In genomic region chr17:44707755-44708400, GRCh38 we compare ENCODE assay signal across 1 cellular context.
A peak's percentile ranks its signal among the peaks of the same experiment; 100 is the strongest.
TF ChIP-seq lines count a peak whose summit lies in the region.

No MANE protein-coding gene starts in this region.

TF ChIP-seq in K562, 482 proteins besides CTCF, POLR2A, EP300 and RAD21 (continued from another document and continues in another):
- TF ChIP-seq, protein P1, sequence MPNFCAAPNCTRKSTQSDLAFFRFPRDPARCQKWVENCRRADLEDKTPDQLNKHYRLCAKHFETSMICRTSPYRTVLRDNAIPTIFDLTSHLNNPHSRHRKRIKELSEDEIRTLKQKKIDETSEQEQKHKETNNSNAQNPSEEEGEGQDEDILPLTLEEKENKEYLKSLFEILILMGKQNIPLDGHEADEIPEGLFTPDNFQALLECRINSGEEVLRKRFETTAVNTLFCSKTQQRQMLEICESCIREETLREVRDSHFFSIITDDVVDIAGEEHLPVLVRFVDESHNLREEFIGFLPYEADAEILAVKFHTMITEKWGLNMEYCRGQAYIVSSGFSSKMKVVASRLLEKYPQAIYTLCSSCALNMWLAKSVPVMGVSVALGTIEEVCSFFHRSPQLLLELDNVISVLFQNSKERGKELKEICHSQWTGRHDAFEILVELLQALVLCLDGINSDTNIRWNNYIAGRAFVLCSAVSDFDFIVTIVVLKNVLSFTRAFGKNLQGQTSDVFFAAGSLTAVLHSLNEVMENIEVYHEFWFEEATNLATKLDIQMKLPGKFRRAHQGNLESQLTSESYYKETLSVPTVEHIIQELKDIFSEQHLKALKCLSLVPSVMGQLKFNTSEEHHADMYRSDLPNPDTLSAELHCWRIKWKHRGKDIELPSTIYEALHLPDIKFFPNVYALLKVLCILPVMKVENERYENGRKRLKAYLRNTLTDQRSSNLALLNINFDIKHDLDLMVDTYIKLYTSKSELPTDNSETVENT (CRISPR knock-in tag; IDR thresholded peaks at IDR 0.05), result no peak
- TF ChIP-seq ZFPM2 (CRISPR knock-in tag; IDR thresholded peaks at IDR 0.05) (no peak), XRCC3 (IDR thresholded peaks at IDR 0.05) (no peak), TFAP4 (CRISPR knock-in tag; IDR thresholded peaks at IDR 0.05; ENCODE audit: borderline replicate concordance) (no peak), ZNF41 (CRISPR knock-in tag; conservative IDR thresholded peaks at IDR 0.05) (no peak), SNRNP70 (optimal IDR thresholded peaks at IDR 0.05; ENCODE audit: low read depth, low read length) (no peak), SMARCA4 (IDR thresholded peaks at IDR 0.05) (peak; percentile 33), MBD2 (IDR thresholded peaks at IDR 0.05; ENCODE audit: borderline replicate concordance, low read depth) (no peak), KDM5B (IDR thresholded peaks at IDR 0.05; ENCODE audit: insufficient replicate concordance, low read depth, low read length) (no peak), ZNF639 (CRISPR knock-in tag; conservative IDR thresholded peaks at IDR 0.05 in 1 of 2, IDR thresholded peaks at IDR 0.05 in 1 of 2) (no peak), ETV6 (IDR thresholded peaks at IDR 0.05; ENCODE audit: borderline replicate concordance in 1 of 2, low read depth in 2 of 2, low read length in 1 of 2) (no peak), ETV6 (CRISPR knock-in tag; IDR thresholded peaks at IDR 0.05; ENCODE audit: borderline replicate concordance) (no peak), HDAC2 (IDR thresholded peaks at IDR 0.05) (0 out of 2 replicates have a peak, but pooled peaks have one; percentile 12), KLF6 (CRISPR knock-in tag; IDR thresholded peaks at IDR 0.05; ENCODE audit: borderline replicate concordance) (no peak), CLOCK (CRISPR knock-in tag; IDR thresholded peaks at IDR 0.05; ENCODE audit: borderline replicate concordance) (no peak), BRF2 (IDR thresholded peaks at IDR 0.05; ENCODE audit: borderline replicate concordance, insufficient read depth, insufficient read length) (no peak), NFE2 (IDR thresholded peaks at IDR 0.05; ENCODE audit: low read depth) (peak; percentile 93), NEUROD1 (IDR thresholded peaks at IDR 0.05; ENCODE audit: borderline replicate concordance, low read depth, low read length, partially characterized antibody) (no peak), NUFIP1 (IDR thresholded peaks at IDR 0.05; ENCODE audit: partially characterized antibody) (no peak), SMARCE1 (IDR thresholded peaks at IDR 0.05) (peak; percentile 37; the same call in 1 of the 2 replicates), HLTF (IDR thresholded peaks at IDR 0.05) (0 out of 2 replicates have a peak, but pooled peaks have one; percentile 22), BACH1 (tag; IDR thresholded peaks at IDR 0.05) (peak; percentile 94), ZNF644 (tag; IDR thresholded peaks at IDR 0.05; ENCODE audit: low read depth) (no peak), MYBL2 (IDR thresholded peaks at IDR 0.05; ENCODE audit: low read depth) (no peak), MYBL2 (CRISPR knock-in tag; IDR thresholded peaks at IDR 0.05; ENCODE audit: borderline replicate concordance) (no peak), CCAR2 (IDR thresholded peaks at IDR 0.05; ENCODE audit: low read depth, low read length) (no peak), U2AF2 (optimal IDR thresholded peaks at IDR 0.05; ENCODE audit: low read depth, low read length) (no peak), RBM17 (IDR thresholded peaks at IDR 0.05; ENCODE audit: borderline replicate concordance, low read depth, low read length) (no peak), OTX1 (CRISPR knock-in tag; IDR thresholded peaks at IDR 0.05) (no peak), EWSR1 (IDR thresholded peaks at IDR 0.05; ENCODE audit: borderline replicate concordance, low read depth, partially characterized antibody) (no peak), MAFF (IDR thresholded peaks at IDR 0.05; ENCODE audit: low read length) (peak; percentile 89), ZC3H8 (IDR thresholded peaks at IDR 0.05) (no peak), MED1 (CRISPR knock-in tag; IDR thresholded peaks at IDR 0.05; ENCODE audit: borderline replicate concordance) (no peak), NCOA1 (IDR thresholded peaks at IDR 0.05; ENCODE audit: low read depth) (no peak), THRAP3 (IDR thresholded peaks at IDR 0.05; ENCODE audit: borderline replicate concordance) (peak; percentile 68; the same call in 1 of the 2 replicates), ZBTB1 (CRISPR knock-in tag; IDR thresholded peaks at IDR 0.05; ENCODE audit: borderline replicate concordance, low read depth) (no peak), ZNF592 (IDR thresholded peaks at IDR 0.05) (peak; percentile 53; the same call in 1 of the 2 replicates), PRPF4 (IDR thresholded peaks at IDR 0.05; ENCODE audit: insufficient read depth, low read depth, low read length, poor library complexity, severe bottlenecking) (no peak), ZNF778 (CRISPR knock-in tag; IDR thresholded peaks at IDR 0.05) (no peak), ZNF347 (CRISPR knock-in tag; IDR thresholded peaks at IDR 0.05; ENCODE audit: low read depth) (no peak), DPF2 (IDR thresholded peaks at IDR 0.05) (peak; percentile 65), ZNF766 (CRISPR knock-in tag; conservative IDR thresholded peaks at IDR 0.05) (no peak), NR4A1 (CRISPR knock-in tag; IDR thresholded peaks at IDR 0.05) (no peak), NR4A1 (tag; IDR thresholded peaks at IDR 0.05) (no peak), HMG20B (CRISPR knock-in tag; IDR thresholded peaks at IDR 0.05) (no peak), MTA1 (IDR thresholded peaks at IDR 0.05; ENCODE audit: borderline replicate concordance) (no peak), TBL1XR1 (IDR thresholded peaks at IDR 0.05; ENCODE audit: low read length in 2 of 2) (no peak), USF2 (CRISPR knock-in tag; IDR thresholded peaks at IDR 0.05) (no peak)
- TF ChIP-seq, protein P2, sequence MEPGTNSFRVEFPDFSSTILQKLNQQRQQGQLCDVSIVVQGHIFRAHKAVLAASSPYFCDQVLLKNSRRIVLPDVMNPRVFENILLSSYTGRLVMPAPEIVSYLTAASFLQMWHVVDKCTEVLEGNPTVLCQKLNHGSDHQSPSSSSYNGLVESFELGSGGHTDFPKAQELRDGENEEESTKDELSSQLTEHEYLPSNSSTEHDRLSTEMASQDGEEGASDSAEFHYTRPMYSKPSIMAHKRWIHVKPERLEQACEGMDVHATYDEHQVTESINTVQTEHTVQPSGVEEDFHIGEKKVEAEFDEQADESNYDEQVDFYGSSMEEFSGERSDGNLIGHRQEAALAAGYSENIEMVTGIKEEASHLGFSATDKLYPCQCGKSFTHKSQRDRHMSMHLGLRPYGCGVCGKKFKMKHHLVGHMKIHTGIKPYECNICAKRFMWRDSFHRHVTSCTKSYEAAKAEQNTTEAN (CRISPR knock-in tag; IDR thresholded peaks at IDR 0.05), result no peak
- TF ChIP-seq, protein P3, sequence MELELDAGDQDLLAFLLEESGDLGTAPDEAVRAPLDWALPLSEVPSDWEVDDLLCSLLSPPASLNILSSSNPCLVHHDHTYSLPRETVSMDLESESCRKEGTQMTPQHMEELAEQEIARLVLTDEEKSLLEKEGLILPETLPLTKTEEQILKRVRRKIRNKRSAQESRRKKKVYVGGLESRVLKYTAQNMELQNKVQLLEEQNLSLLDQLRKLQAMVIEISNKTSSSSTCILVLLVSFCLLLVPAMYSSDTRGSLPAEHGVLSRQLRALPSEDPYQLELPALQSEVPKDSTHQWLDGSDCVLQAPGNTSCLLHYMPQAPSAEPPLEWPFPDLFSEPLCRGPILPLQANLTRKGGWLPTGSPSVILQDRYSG (tag; conservative IDR thresholded peaks at IDR 0.05; ENCODE audit: low read depth), result no peak
- TF ChIP-seq, protein P4, sequence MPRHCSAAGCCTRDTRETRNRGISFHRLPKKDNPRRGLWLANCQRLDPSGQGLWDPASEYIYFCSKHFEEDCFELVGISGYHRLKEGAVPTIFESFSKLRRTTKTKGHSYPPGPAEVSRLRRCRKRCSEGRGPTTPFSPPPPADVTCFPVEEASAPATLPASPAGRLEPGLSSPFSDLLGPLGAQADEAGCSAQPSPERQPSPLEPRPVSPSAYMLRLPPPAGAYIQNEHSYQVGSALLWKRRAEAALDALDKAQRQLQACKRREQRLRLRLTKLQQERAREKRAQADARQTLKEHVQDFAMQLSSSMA (CRISPR knock-in tag; IDR thresholded peaks at IDR 0.05), result no peak
- TF ChIP-seq, protein P5, sequence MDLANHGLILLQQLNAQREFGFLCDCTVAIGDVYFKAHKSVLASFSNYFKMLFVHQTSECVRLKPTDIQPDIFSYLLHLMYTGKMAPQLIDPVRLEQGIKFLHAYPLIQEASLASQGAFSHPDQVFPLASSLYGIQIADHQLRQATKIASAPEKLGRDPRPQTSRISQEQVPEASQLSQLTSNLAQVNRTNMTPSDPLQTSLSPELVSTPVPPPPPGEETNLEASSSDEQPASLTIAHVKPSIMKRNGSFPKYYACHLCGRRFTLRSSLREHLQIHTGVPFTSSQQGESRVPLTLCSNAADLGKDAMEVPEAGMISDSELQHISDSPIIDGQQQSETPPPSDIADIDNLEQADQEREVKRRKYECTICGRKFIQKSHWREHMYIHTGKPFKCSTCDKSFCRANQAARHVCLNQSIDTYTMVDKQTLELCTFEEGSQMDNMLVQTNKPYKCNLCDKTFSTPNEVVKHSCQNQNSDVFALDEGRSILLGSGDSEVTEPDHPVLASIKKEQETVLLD (IDR thresholded peaks at IDR 0.05), result no peak
